In genomic region chr3:30435950-30436349, GRCh38 we compare ENCODE assay signal across 10 cellular contexts.
DNase-seq lines count a peak whose midpoint lies in the region; ATAC-seq and TF ChIP-seq lines count a peak whose summit lies in the region.
"Had no signal": no experiment of that assay in that cellular context is flagged by ENCODE, and none has a peak within 500 bp of the region (broad histone marks: within the 10 kb centered on the region; RNA-seq: fewer than 3 reads in every experiment).

No MANE protein-coding gene starts in this region.

- H3K36me3 Mint-ChIP-seq in activated CD4-positive, alpha-beta memory T cell treated with anti-CD3 and anti-CD28 coated beads for 36 hours, result no peaks in the 10 kb centered on the region

- H3K27me3 Mint-ChIP-seq in activated CD4-positive, alpha-beta memory T cell treated with anti-CD3 and anti-CD28 coated beads for 36 hours, result no peaks in the 10 kb centered on the region

- TF ChIP-seq CTCF in heart left ventricle (IDR thresholded peaks at IDR 0.05) (no peak), tibial nerve (IDR thresholded peaks at IDR 0.05) (no peak)

- intact Hi-C loops in heart left ventricle (cut with DNase I), result loop anchor here in 4 of 10 donors (5.0 to 10.0 kb wide), 4 partner anchors 84 to 211 kb away; partner anchors contain the start of gene TGFBR2 (in 2 of the 4)
- intact Hi-C loops in left ventricle myocardium superior (cut with micrococcal nuclease), result no loop called here
- intact Hi-C loops in activated CD4-positive, alpha-beta memory T cell treated with anti-CD3 and anti-CD28 coated beads for 36 hours (cut with micrococcal nuclease), result no loop called here

- no peak for DNase-seq in heart left ventricle
- DNase-seq in left ventricle myocardium superior, result no peak
- no peak for DNase-seq in activated CD4-positive, alpha-beta memory T cell treated with anti-CD3 and anti-CD28 coated beads for 36 hours
- DNase-seq in left kidney (ENCODE audit: low read depth, low spot score), result peak; percentile 11
- DNase-seq in tibial nerve (ENCODE audit: low spot score in 2 of 2), result no peak
- DNase-seq in NOMO-1 treated with DMSO at 0.1 percent for 48 hours (lab: John Stamatoyannopoulos, UW; ENCODE audit: unreplicated experiment), result no peak
- no peak for DNase-seq in C1 segment of cervical spinal cord (lab: John Stamatoyannopoulos, UW)
- DNase-seq: activated CD8-positive, alpha-beta memory T cell treated with anti-CD3 and anti-CD28 coated beads, Interleukin-2, amount 50 U/mL, for 48 hours; Karpas-422 had no signal

- peak overlapping the region; percentile 45 for H3K4me3 Mint-ChIP-seq in activated CD4-positive, alpha-beta memory T cell treated with anti-CD3 and anti-CD28 coated beads for 36 hours

- peak overlapping the region in 9 of 12 donors; percentile 11 to 83 (median 36) for H3K27ac ChIP-seq in heart left ventricle
- H3K27ac ChIP-seq in tibial nerve, result peak overlapping the region; percentile 1 to 92 (median 54)

- H3K9me3 Mint-ChIP-seq in activated CD4-positive, alpha-beta memory T cell treated with anti-CD3 and anti-CD28 coated beads for 36 hours, result no peaks in the 10 kb centered on the region

- H3K27me3 ChIP-seq in heart left ventricle (no peaks in the 10 kb centered on the region), tibial nerve (no peaks in the 10 kb centered on the region)

- no peak for ATAC-seq in heart left ventricle
- ATAC-seq in left ventricle myocardium superior, result no peak
- ATAC-seq in HG02885 (IDR thresholded peaks at IDR 0.05; ENCODE audit: poor library complexity, unreplicated experiment), result no peak

- H3K4me1 ChIP-seq in heart left ventricle (peaks cover 0 to 41% (median 24%) of the 10 kb centered on the region in 12 donors), tibial nerve (peaks cover 0 to 51% (median 29%) of the 10 kb centered on the region in 4 donors)

- TF ChIP-seq EP300 in tibial nerve (IDR thresholded peaks at IDR 0.05), result no peak

- CTCF ChIA-PET in activated CD4-positive, alpha-beta memory T cell treated with anti-CD3 and anti-CD28 coated beads for 36 hours (lab: Charles Lee), result interaction anchor here (0.6 to 1.1 kb wide), 3 partner anchors 43 to 394 kb away, joined by 3 to 4 read pairs (median 3); no protein-coding TSS in a partner anchor

- H3K9me3 ChIP-seq in heart left ventricle (no peaks in the 10 kb centered on the region), tibial nerve (no peaks in the 10 kb centered on the region)

- WGBS in heart left ventricle, 4 donors, result 66 to 71% (median 68%) methylated on average over 6 of the region's 6 CpGs
- WGBS in tibial nerve, 2 donors, result 44 to 49% methylated on average over 6 of the region's 6 CpGs

- no peak overlapping the region for H3K27ac Mint-ChIP-seq in activated CD4-positive, alpha-beta memory T cell treated with anti-CD3 and anti-CD28 coated beads for 36 hours

- POLR2A ChIA-PET in activated CD4-positive, alpha-beta memory T cell treated with anti-CD3 and anti-CD28 coated beads for 36 hours (lab: Charles Lee), result no interaction called here

- H3K4me1 Mint-ChIP-seq in activated CD4-positive, alpha-beta memory T cell treated with anti-CD3 and anti-CD28 coated beads for 36 hours (ENCODE audit: low read depth), result peaks cover 15% of the 10 kb centered on the region

- H3K4me3 ChIP-seq in heart left ventricle (peak overlapping the region in 5 of 12 donors; percentile 8 to 37 (median 13)), tibial nerve (peak overlapping the region in 2 of 4 donors; percentile 10 to 33)

- no peak for TF ChIP-seq POLR2A in heart left ventricle (IDR thresholded peaks at IDR 0.05)
- no peak for TF ChIP-seq POLR2A in tibial nerve (IDR thresholded peaks at IDR 0.05)

- H3K36me3 ChIP-seq in heart left ventricle (no peaks in the 10 kb centered on the region), tibial nerve (no peaks in the 10 kb centered on the region)
